Comparison of ENCODE assay signal across 29 cellular contexts in genomic region chr1:82783025-82783424, GRCh38.
A peak's percentile ranks its signal among the peaks of the same experiment; 100 is the strongest.
DNase-seq lines count a peak whose midpoint lies in the region; ATAC-seq and TF ChIP-seq lines count a peak whose summit lies in the region.
"Had no signal": no experiment of that assay in that cellular context is flagged by ENCODE, and none has a peak within 500 bp of the region (broad histone marks: within the 10 kb centered on the region; RNA-seq: fewer than 3 reads in every experiment).

No MANE protein-coding gene starts in this region.

- peak; percentile 9 for DNase-seq in NOMO-1 treated with DMSO at 0.1 percent for 48 hours (lab: John Stamatoyannopoulos, UW; ENCODE audit: unreplicated experiment)
- DNase-seq in NOMO-1 treated with dmso at 0.1 percent for 144 hours (lab: John Stamatoyannopoulos, UW; ENCODE audit: unreplicated experiment), result no peak
- peak; percentile 22 for DNase-seq in MV-4-11 (lab: John Stamatoyannopoulos, UW)
- DNase-seq in Panc1 (ENCODE audit: low read depth, low spot score), result no peak
- no peak for DNase-seq in right lobe of liver
- DNase-seq in DMS153 (lab: John Stamatoyannopoulos, UW), result no peak
- DNase-seq in cerebellar nuclear complex (lab: John Stamatoyannopoulos, UW), result no peak
- no peak for DNase-seq in NCI-H446 (lab: John Stamatoyannopoulos, UW)
- DNase-seq: C1 segment of cervical spinal cord; CD4-positive, alpha-beta memory T cell; COR-L47; DMS79; EL; GDM1; H9; HFFc6; Karpas-422; NCI-H1105 treated with DMSO at 0.1 percent for 48 hours; NCI-H146; NCI-H1930; NCI-H2227 treated with DMSO at 0.1 percent for 48 hours; NCI-H510A treated with DMSO at 0.1 percent for 48 hours; NCI-H748 treated with DMSO at 0.1 percent for 48 hours; Right ventricle myocardium superior; RPMI8226; T-cell had no signal

- intact Hi-C loops in Panc1 (cut with micrococcal nuclease; ENCODE audit: unreplicated experiment) (no loop called here), right lobe of liver (cut with DNase I) (no loop called here)

- POLR2A ChIA-PET in Panc1 (lab: Charles Lee), result no interaction called here

- in situ Hi-C loops in Panc1 (cut with HindIII; ENCODE audit: low pct_unique_long_range_greater_than_20kb, low sequenced_read_pairs), result no loop called here

- H3K27me3 ChIP-seq in Panc1 (ENCODE audit: control insufficient read depth, insufficient read depth, low read length), result no peaks in the 10 kb centered on the region
- no peaks in the 10 kb centered on the region for H3K27me3 ChIP-seq in right lobe of liver
- H3K27me3 ChIP-seq: SJSA1 had no signal

- H3K36me3 ChIP-seq in Panc1 (ENCODE audit: control insufficient read depth, insufficient read depth, low read length), result no peaks in the 10 kb centered on the region
- H3K36me3 ChIP-seq in right lobe of liver, result no peaks in the 10 kb centered on the region
- H3K36me3 ChIP-seq: SJSA1 had no signal

- H3K9me3 ChIP-seq in Panc1 (ENCODE audit: control insufficient read depth, insufficient read depth, low read depth, low read length) (peaks cover 4% of the 10 kb centered on the region; the same call in 1 of the 2 replicates), right lobe of liver (no peaks in the 10 kb centered on the region)
- H3K9me3 ChIP-seq: SJSA1 had no signal

- no peak for TF ChIP-seq POLR2A in right lobe of liver (IDR thresholded peaks at IDR 0.05)

- CTCF ChIA-PET in Panc1 (lab: Charles Lee), result no interaction called here

- no peak for TF ChIP-seq CTCF in Panc1 (IDR thresholded peaks at IDR 0.05)
- TF ChIP-seq CTCF in right lobe of liver (IDR thresholded peaks at IDR 0.05), result no peak

- H3K27ac ChIP-seq in Panc1 (ENCODE audit: low read length) (no peak overlapping the region), right lobe of liver (no peak overlapping the region)
- H3K27ac ChIP-seq: SJSA1 had no signal

- H3K4me1 ChIP-seq in Panc1 (ENCODE audit: control insufficient read depth, insufficient read depth, low read length) (no peaks in the 10 kb centered on the region), right lobe of liver (peaks cover 0 to 6% (median 0%) of the 10 kb centered on the region in 4 donors)
- H3K4me1 ChIP-seq: SJSA1 had no signal

- H3K4me3 ChIP-seq in Panc1 (ENCODE audit: low read depth in 2 of 2, low read length in 2 of 2), result peak overlapping the region; percentile 4 to 7; a peak in 2 of 4 replicates
- peak overlapping the region in 2 of 3 donors; percentile 25 for H3K4me3 ChIP-seq in right lobe of liver
- H3K4me3 ChIP-seq: GM12878, GM23338, SJSA1 had no signal

- ATAC-seq in Panc1, result no peak
- peak in 2 of 4 donors; percentile 46 to 59 for ATAC-seq in right lobe of liver
- ATAC-seq: GM12878, GM23338, T-cell had no signal

- WGBS in right lobe of liver (ENCODE audit: insufficient coverage, low coverage, low lambda C conversion rate, missing lambda C conversion rate), result 50% methylated on average over 5 of the region's 5 CpGs

- BruUV-seq in Panc1 (replicated peaks; lab: Mats Ljungman, UMichigan), result no TSS peak

Comparison
In these comparisons a context has a peak if more than half of its experiments do, and no peak if none do; other contexts are left out.
1. DNase-seq: peak in NOMO-1 treated with DMSO at 0.1 percent for 48 hours (single experiment) and MV-4-11 (single experiment); none in NOMO-1 treated with dmso at 0.1 percent for 144 hours (single experiment), Panc1 (single experiment), right lobe of liver (0 of 3), DMS153 (single experiment), cerebellar nuclear complex (0 of 2) and NCI-H446 (0 of 2).